ENCODE assay signal across 7 cellular contexts in the genomic region with DNA sequence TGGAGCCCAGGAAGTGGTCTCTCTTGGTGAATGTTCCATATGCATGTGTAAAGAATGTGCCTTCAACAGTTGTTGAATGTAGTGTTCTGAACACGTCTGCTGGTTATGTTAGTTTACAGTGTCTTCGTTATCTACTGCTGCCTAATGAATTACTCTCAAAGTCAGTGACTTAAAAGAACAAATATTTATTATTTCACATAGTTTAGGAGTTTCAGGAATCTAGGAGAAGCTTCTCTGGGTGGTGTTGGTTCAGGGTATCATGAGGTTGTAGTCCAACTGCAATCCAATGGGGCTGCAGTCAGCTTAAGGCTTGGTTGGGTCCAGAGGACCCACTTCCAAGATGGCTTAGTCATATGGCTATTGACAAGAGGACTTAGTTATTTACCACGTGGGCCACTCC. TPM values are rescaled to one million over a fixed set of nuclear protein-coding genes. Genes with fewer than 3 reads are reported as not detected.
"Had no signal": no experiment of that assay in that cellular context is flagged by ENCODE, and none has a peak within 500 bp of the region (broad histone marks: within the 10 kb centered on the region; RNA-seq: fewer than 3 reads in every experiment).

No MANE protein-coding gene starts in this region.

- DNase-seq: H9, HCEC 1CT had no signal

- H3K4me3 Mint-ChIP-seq: GM23338, H9 had no signal

- H3K4me1 Mint-ChIP-seq: GM23338, H9 had no signal

- H3K27ac ChIP-seq: HL-60 had no signal

- H3K4me3 ChIP-seq: GM23338, K562 had no signal

- H3K4me2 ChIP-seq: GM23338 had no signal

- H2AFZ ChIP-seq: GM23338 had no signal

- H3K27ac Mint-ChIP-seq: GM23338, H9 had no signal

- ATAC-seq: GM23338, HepG2, K562 had no signal

RNA-seq across cellular contexts. Expression of a gene that starts 36.6 kb away (rescaled TPM):
- total RNA-seq: HepG2, HT1080 had no signal
